In genomic region chr6:46901747-46902362, GRCh38 we compare ENCODE assay signal across 1 cellular context.
TF ChIP-seq lines count a peak whose summit lies in the region.

No MANE protein-coding gene starts in this region.

TF ChIP-seq in HepG2, 621 proteins besides CTCF, POLR2A, EP300 and RAD21:
- TF ChIP-seq, protein P1, sequence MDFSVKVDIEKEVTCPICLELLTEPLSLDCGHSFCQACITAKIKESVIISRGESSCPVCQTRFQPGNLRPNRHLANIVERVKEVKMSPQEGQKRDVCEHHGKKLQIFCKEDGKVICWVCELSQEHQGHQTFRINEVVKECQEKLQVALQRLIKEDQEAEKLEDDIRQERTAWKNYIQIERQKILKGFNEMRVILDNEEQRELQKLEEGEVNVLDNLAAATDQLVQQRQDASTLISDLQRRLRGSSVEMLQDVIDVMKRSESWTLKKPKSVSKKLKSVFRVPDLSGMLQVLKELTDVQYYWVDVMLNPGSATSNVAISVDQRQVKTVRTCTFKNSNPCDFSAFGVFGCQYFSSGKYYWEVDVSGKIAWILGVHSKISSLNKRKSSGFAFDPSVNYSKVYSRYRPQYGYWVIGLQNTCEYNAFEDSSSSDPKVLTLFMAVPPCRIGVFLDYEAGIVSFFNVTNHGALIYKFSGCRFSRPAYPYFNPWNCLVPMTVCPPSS (IDR thresholded peaks at IDR 0.05), result no peak
- TF ChIP-seq KLF15 (CRISPR knock-in tag; IDR thresholded peaks at IDR 0.05; ENCODE audit: borderline replicate concordance) (no peak), ZNF280D (CRISPR knock-in tag; IDR thresholded peaks at IDR 0.05) (no peak), MXI1 (IDR thresholded peaks at IDR 0.05; ENCODE audit: borderline replicate concordance, low read depth, low read length) (no peak), ZNF225 (CRISPR knock-in tag; IDR thresholded peaks at IDR 0.05) (no peak), HOXD1 (CRISPR knock-in tag; IDR thresholded peaks at IDR 0.05) (no peak), ZNF788 (CRISPR knock-in tag; IDR thresholded peaks at IDR 0.05; ENCODE audit: borderline replicate concordance) (no peak), ZNF24 (IDR thresholded peaks at IDR 0.05) (no peak), HNRNPH1 (optimal IDR thresholded peaks at IDR 0.05; ENCODE audit: low read depth, low read length) (no peak), ZNF83 (CRISPR knock-in tag; IDR thresholded peaks at IDR 0.05; ENCODE audit: borderline replicate concordance) (no peak), ZSCAN12 (CRISPR knock-in tag; IDR thresholded peaks at IDR 0.05) (no peak), ZBED4 (CRISPR knock-in tag; IDR thresholded peaks at IDR 0.05; ENCODE audit: borderline replicate concordance) (no peak), ZBTB21 (CRISPR knock-in tag; IDR thresholded peaks at IDR 0.05) (no peak), PAWR (CRISPR knock-in tag; IDR thresholded peaks at IDR 0.05; ENCODE audit: borderline replicate concordance) (no peak)
- TF ChIP-seq, protein P2, sequence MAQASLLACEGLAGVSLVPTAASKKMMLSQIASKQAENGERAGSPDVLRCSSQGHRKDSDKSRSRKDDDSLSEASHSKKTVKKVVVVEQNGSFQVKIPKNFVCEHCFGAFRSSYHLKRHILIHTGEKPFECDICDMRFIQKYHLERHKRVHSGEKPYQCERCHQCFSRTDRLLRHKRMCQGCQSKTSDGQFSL (CRISPR knock-in tag; IDR thresholded peaks at IDR 0.05), result no peak
- TF ChIP-seq, protein P3, sequence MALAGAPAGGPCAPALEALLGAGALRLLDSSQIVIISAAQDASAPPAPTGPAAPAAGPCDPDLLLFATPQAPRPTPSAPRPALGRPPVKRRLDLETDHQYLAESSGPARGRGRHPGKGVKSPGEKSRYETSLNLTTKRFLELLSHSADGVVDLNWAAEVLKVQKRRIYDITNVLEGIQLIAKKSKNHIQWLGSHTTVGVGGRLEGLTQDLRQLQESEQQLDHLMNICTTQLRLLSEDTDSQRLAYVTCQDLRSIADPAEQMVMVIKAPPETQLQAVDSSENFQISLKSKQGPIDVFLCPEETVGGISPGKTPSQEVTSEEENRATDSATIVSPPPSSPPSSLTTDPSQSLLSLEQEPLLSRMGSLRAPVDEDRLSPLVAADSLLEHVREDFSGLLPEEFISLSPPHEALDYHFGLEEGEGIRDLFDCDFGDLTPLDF (CRISPR knock-in tag; IDR thresholded peaks at IDR 0.05), result no peak
- TF ChIP-seq, protein P4, sequence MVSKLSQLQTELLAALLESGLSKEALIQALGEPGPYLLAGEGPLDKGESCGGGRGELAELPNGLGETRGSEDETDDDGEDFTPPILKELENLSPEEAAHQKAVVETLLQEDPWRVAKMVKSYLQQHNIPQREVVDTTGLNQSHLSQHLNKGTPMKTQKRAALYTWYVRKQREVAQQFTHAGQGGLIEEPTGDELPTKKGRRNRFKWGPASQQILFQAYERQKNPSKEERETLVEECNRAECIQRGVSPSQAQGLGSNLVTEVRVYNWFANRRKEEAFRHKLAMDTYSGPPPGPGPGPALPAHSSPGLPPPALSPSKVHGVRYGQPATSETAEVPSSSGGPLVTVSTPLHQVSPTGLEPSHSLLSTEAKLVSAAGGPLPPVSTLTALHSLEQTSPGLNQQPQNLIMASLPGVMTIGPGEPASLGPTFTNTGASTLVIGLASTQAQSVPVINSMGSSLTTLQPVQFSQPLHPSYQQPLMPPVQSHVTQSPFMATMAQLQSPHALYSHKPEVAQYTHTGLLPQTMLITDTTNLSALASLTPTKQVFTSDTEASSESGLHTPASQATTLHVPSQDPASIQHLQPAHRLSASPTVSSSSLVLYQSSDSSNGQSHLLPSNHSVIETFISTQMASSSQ (IDR thresholded peaks at IDR 0.05; ENCODE audit: low read depth), result no peak
- TF ChIP-seq, protein P4 (CRISPR knock-in tag; IDR thresholded peaks at IDR 0.05; ENCODE audit: borderline replicate concordance), result no peak
